ENCODE assay signal across 8 cellular contexts in genomic region chr12:103840399-103840880, GRCh38. TPM values are rescaled to one million over a fixed set of nuclear protein-coding genes. Genes with fewer than 3 reads are reported as not detected.
DNase-seq lines count a peak whose midpoint lies in the region; ATAC-seq and TF ChIP-seq lines count a peak whose summit lies in the region.

No MANE protein-coding gene starts in this region.

- no peak for TF ChIP-seq CTCF in heart left ventricle (IDR thresholded peaks at IDR 0.05)
- TF ChIP-seq CTCF in retinal pigment epithelial cell (conservative IDR thresholded peaks at IDR 0.05; ENCODE audit: low read depth, low read length): no peak

- DNase-seq in EL (peak; percentile 42), HPDE6-E6E7 (ENCODE audit: extremely low spot score) (peak; percentile 35), activated T-cell treated with anti-CD3 and anti-CD28 coated beads for 24 hours (ENCODE audit: low read depth) (peak; percentile 8), heart left ventricle (peak in 3 of 5 donors; percentile 20 to 38 (median 24)), retinal pigment epithelial cell (ENCODE audit: low read depth) (no peak), NCI-H1417 treated with DMSO at 0.1 percent for 48 hours (lab: John Stamatoyannopoulos, UW) (no peak), midbrain (lab: John Stamatoyannopoulos, UW) (no peak)

- H3K36me3 ChIP-seq in heart left ventricle: no peaks in the 10 kb centered on the region

- H3K27ac ChIP-seq in heart left ventricle: peak overlapping the region in 5 of 12 donors; percentile 54 to 92 (median 91)

- H3K27me3 ChIP-seq in heart left ventricle: no peaks in the 10 kb centered on the region

- 3 to 8% (median 4%) methylated on average over 17 to 29 of the region's 29 CpGs for WGBS in heart left ventricle, 4 donors

- H3K4me1 ChIP-seq in heart left ventricle: peaks cover 0 to 19% (median 3%) of the 10 kb centered on the region in 12 donors

- peak overlapping the region; percentile 52 to 83 (median 74) for H3K4me3 ChIP-seq in heart left ventricle
- peak overlapping the region; percentile 74 for H3K4me3 ChIP-seq in retinal pigment epithelial cell (ENCODE audit: low read length)

- no peak for TF ChIP-seq POLR2A in heart left ventricle (IDR thresholded peaks at IDR 0.05)

- ATAC-seq in GM21367 (IDR thresholded peaks at IDR 0.05; ENCODE audit: unreplicated experiment): peak; percentile 16
- ATAC-seq in heart left ventricle: no peak

- intact Hi-C loops in heart left ventricle (cut with DNase I): loop anchor here in 1 of 10 donors (5.0 kb wide), 1 partner anchor 97 kb away; no protein-coding TSS in a partner anchor

- no peaks in the 10 kb centered on the region for H3K9me3 ChIP-seq in heart left ventricle

RNA-seq across cellular contexts. Expression of gene NT5DC3, which starts 0.6 kb away (rescaled TPM):
- 1 to 10 TPM; 2.4 to 6.3 (median 3.7) TPM for total RNA-seq in heart left ventricle
- 1 to 10 TPM in 1 of 2 donors, under 1 TPM in 1; 0.95 to 6.3 TPM for polyA plus RNA-seq in heart left ventricle

Comparison
In these comparisons a context has a peak if more than half of its experiments do, and no peak if none do; other contexts are left out.
1. DNase-seq: peak in EL (single experiment), HPDE6-E6E7 (single experiment), activated T-cell treated with anti-CD3 and anti-CD28 coated beads for 24 hours (single experiment) and heart left ventricle (3 of 5); none in retinal pigment epithelial cell (single experiment), NCI-H1417 treated with DMSO at 0.1 percent for 48 hours (single experiment) and midbrain (single experiment).